In the genomic region with DNA sequence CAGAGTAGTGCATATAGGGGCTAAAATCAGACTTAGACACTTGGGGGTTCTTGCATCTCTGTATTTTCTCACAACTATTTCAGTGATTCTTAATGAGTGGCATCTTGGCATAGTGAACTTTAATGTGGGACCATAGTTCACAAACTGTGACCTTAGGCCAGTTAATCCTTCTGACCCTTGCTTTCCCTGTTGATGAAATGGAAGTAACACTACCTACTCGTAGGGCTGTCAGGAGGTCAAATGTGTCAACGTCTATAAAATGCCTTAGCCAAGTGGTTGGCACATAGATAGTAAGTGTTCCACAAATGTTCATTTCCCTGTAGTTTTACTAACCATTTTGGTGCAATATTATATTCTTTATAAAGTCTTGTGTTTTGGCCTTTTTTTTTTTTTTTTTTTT, we compare ENCODE assay signal across 1 cellular context.
TF ChIP-seq lines count a peak whose summit lies in the region.

No MANE protein-coding gene starts in this region.

TF ChIP-seq in K562, 482 proteins besides CTCF, POLR2A, EP300 and RAD21:
- TF ChIP-seq NFXL1 (CRISPR knock-in tag; IDR thresholded peaks at IDR 0.05), result no peak
- TF ChIP-seq, protein P1, sequence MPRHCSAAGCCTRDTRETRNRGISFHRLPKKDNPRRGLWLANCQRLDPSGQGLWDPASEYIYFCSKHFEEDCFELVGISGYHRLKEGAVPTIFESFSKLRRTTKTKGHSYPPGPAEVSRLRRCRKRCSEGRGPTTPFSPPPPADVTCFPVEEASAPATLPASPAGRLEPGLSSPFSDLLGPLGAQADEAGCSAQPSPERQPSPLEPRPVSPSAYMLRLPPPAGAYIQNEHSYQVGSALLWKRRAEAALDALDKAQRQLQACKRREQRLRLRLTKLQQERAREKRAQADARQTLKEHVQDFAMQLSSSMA (CRISPR knock-in tag; IDR thresholded peaks at IDR 0.05), result no peak
- no peak for TF ChIP-seq FOXK1 (CRISPR knock-in tag; IDR thresholded peaks at IDR 0.05; ENCODE audit: borderline replicate concordance)
- TF ChIP-seq, protein P2, sequence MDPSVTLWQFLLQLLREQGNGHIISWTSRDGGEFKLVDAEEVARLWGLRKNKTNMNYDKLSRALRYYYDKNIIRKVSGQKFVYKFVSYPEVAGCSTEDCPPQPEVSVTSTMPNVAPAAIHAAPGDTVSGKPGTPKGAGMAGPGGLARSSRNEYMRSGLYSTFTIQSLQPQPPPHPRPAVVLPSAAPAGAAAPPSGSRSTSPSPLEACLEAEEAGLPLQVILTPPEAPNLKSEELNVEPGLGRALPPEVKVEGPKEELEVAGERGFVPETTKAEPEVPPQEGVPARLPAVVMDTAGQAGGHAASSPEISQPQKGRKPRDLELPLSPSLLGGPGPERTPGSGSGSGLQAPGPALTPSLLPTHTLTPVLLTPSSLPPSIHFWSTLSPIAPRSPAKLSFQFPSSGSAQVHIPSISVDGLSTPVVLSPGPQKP (CRISPR knock-in tag; IDR thresholded peaks at IDR 0.05), result no peak
- TF ChIP-seq, protein P3, sequence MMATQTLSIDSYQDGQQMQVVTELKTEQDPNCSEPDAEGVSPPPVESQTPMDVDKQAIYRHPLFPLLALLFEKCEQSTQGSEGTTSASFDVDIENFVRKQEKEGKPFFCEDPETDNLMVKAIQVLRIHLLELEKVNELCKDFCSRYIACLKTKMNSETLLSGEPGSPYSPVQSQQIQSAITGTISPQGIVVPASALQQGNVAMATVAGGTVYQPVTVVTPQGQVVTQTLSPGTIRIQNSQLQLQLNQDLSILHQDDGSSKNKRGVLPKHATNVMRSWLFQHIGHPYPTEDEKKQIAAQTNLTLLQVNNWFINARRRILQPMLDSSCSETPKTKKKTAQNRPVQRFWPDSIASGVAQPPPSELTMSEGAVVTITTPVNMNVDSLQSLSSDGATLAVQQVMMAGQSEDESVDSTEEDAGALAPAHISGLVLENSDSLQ (IDR thresholded peaks at IDR 0.05), result no peak
- TF ChIP-seq NR2C1 (IDR thresholded peaks at IDR 0.05), result no peak
- 0 out of 2 replicates have a peak, but pooled peaks have one; percentile 14 for TF ChIP-seq NR2C1 (tag; IDR thresholded peaks at IDR 0.05)
- no peak for TF ChIP-seq PTRF (tag; IDR thresholded peaks at IDR 0.05)
- no peak for TF ChIP-seq ETV6 (IDR thresholded peaks at IDR 0.05; ENCODE audit: borderline replicate concordance in 1 of 2, low read depth in 2 of 2, low read length in 1 of 2)
- TF ChIP-seq ETV6 (CRISPR knock-in tag; IDR thresholded peaks at IDR 0.05; ENCODE audit: borderline replicate concordance), result 0 out of 2 replicates have a peak, but pooled peaks have one; percentile 24
- no peak for TF ChIP-seq TAF1 (IDR thresholded peaks at IDR 0.05; ENCODE audit: control insufficient read depth, extremely low read depth, insufficient read depth, low read length, severe bottlenecking)
- TF ChIP-seq ZNF384 (IDR thresholded peaks at IDR 0.05; ENCODE audit: low read depth, low read length), result peak; percentile 46; the same call in 1 of the 2 replicates
- TF ChIP-seq NEUROD1 (IDR thresholded peaks at IDR 0.05; ENCODE audit: borderline replicate concordance, low read depth, low read length, partially characterized antibody), result no peak
- no peak for TF ChIP-seq TCF3 (CRISPR knock-in tag; IDR thresholded peaks at IDR 0.05)
- 0 out of 2 replicates have a peak, but pooled peaks have one; percentile 26 for TF ChIP-seq ESRRA (IDR thresholded peaks at IDR 0.05; ENCODE audit: borderline replicate concordance, low read depth)
- TF ChIP-seq PYGO2 (tag; IDR thresholded peaks at IDR 0.05), result no peak
- TF ChIP-seq TEAD1 (CRISPR knock-in tag; IDR thresholded peaks at IDR 0.05), result no peak
- TF ChIP-seq MEF2A (IDR thresholded peaks at IDR 0.05; ENCODE audit: control insufficient read depth, low read depth, low read length), result no peak
- TF ChIP-seq BHLHE40 (IDR thresholded peaks at IDR 0.05; ENCODE audit: low read length), result no peak
- no peak for TF ChIP-seq ZNF347 (CRISPR knock-in tag; IDR thresholded peaks at IDR 0.05; ENCODE audit: low read depth)
- no peak for TF ChIP-seq NCOA2 (IDR thresholded peaks at IDR 0.05; ENCODE audit: partially characterized antibody in 2 of 2)
- no peak for TF ChIP-seq POLR3A (IDR thresholded peaks at IDR 0.05; ENCODE audit: borderline replicate concordance, extremely low read depth, insufficient read depth, insufficient read length)
- TF ChIP-seq, protein P4, sequence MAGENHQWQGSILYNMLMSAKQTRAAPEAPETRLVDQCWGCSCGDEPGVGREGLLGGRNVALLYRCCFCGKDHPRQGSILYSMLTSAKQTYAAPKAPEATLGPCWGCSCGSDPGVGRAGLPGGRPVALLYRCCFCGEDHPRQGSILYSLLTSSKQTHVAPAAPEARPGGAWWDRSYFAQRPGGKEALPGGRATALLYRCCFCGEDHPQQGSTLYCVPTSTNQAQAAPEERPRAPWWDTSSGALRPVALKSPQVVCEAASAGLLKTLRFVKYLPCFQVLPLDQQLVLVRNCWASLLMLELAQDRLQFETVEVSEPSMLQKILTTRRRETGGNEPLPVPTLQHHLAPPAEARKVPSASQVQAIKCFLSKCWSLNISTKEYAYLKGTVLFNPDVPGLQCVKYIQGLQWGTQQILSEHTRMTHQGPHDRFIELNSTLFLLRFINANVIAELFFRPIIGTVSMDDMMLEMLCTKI (IDR thresholded peaks at IDR 0.05; ENCODE audit: partially characterized antibody), result no peak
